In genomic region chr2:27431395-27431794, GRCh38 we compare ENCODE assay signal across 8 cellular contexts. TPM values are rescaled to one million over a fixed set of nuclear protein-coding genes. Genes with fewer than 3 reads are reported as not detected.
DNase-seq lines count a peak whose midpoint lies in the region; ATAC-seq and FAIRE-seq lines count a peak whose summit lies in the region.

No MANE protein-coding gene starts in this region.

- peaks cover 23% of the 10 kb centered on the region for H3K4me1 Mint-ChIP-seq in T-helper 2 cell treated with Interferon-gamma antibody and Interleukin-4, amounts not matched to agents 5 μg/mL and 100 μg/mL, for 36 hours (ENCODE audit: low read depth)
- peaks cover 33 to 40% of the 10 kb centered on the region in 2 donors for H3K4me1 Mint-ChIP-seq in effector memory CD8-positive, alpha-beta T cell (ENCODE audit: low read depth in 2 of 2)

- peaks cover 18% of the 10 kb centered on the region for H3K4me1 ChIP-seq in skeletal muscle satellite cell (ENCODE audit: control insufficient read depth, insufficient read depth, low read length)

- H3K27ac Mint-ChIP-seq in T-helper 2 cell treated with Interferon-gamma antibody and Interleukin-4, amounts not matched to agents 5 μg/mL and 100 μg/mL, for 36 hours: peak overlapping the region; percentile 86
- peak overlapping the region; percentile 88 to 94 for H3K27ac Mint-ChIP-seq in effector memory CD8-positive, alpha-beta T cell

- no peak overlapping the region for H3K9ac ChIP-seq in skeletal muscle satellite cell (ENCODE audit: low read depth, low read length)

- FAIRE-seq in HTR-8/SVneo (lab: Jason Lieb, UNC): no peak

- H3K36me3 ChIP-seq in skeletal muscle satellite cell (ENCODE audit: insufficient read depth, low read length): peaks cover 35% of the 10 kb centered on the region

- H3K9me3 ChIP-seq in skeletal muscle satellite cell (replicated peaks; ENCODE audit: low read length): no peaks in the 10 kb centered on the region

- peaks cover 40% of the 10 kb centered on the region for H3K36me3 Mint-ChIP-seq in T-helper 2 cell treated with Interferon-gamma antibody and Interleukin-4, amounts not matched to agents 5 μg/mL and 100 μg/mL, for 36 hours (ENCODE audit: low read depth)
- H3K36me3 Mint-ChIP-seq in effector memory CD8-positive, alpha-beta T cell (ENCODE audit: insufficient read depth): peaks cover 60% of the 10 kb centered on the region

- DNase-seq in activated CD4-positive, CD25-positive, alpha-beta regulatory T cell treated with anti-CD3 and anti-CD28 coated beads, Interleukin-2, amount 50 U/mL, for 72 hours: no peak
- DNase-seq in T-helper 2 cell treated with Interferon-gamma antibody and Interleukin-4, amounts not matched to agents 5 μg/mL and 100 μg/mL, for 36 hours (ENCODE audit: low spot score): peak; percentile 27
- peak in 1 of 3 experiments; percentile 19 for DNase-seq in effector memory CD8-positive, alpha-beta T cell
- DNase-seq in HTR-8/SVneo (ENCODE audit: insufficient read length, low spot score) (no peak), NOMO-1 treated with dmso at 0.1 percent for 144 hours (lab: John Stamatoyannopoulos, UW; ENCODE audit: unreplicated experiment) (no peak)

- peak; percentile 25 to 39 for ATAC-seq in activated CD4-positive, CD25-positive, alpha-beta regulatory T cell treated with anti-CD3 and anti-CD28 coated beads, Interleukin-2, amount 50 U/mL, for 24 hours
- peak; percentile 11 for ATAC-seq in effector memory CD8-positive, alpha-beta T cell (replicated peaks)
- no peak for ATAC-seq in GM21390 (IDR thresholded peaks at IDR 0.05; ENCODE audit: unreplicated experiment)

- H3K9me3 Mint-ChIP-seq in T-helper 2 cell treated with Interferon-gamma antibody and Interleukin-4, amounts not matched to agents 5 μg/mL and 100 μg/mL, for 36 hours: no peaks in the 10 kb centered on the region
- no peaks in the 10 kb centered on the region for H3K9me3 Mint-ChIP-seq in effector memory CD8-positive, alpha-beta T cell

- H3K27me3 Mint-ChIP-seq in T-helper 2 cell treated with Interferon-gamma antibody and Interleukin-4, amounts not matched to agents 5 μg/mL and 100 μg/mL, for 36 hours (ENCODE audit: low read depth): no peaks in the 10 kb centered on the region
- H3K27me3 Mint-ChIP-seq in effector memory CD8-positive, alpha-beta T cell: no peaks in the 10 kb centered on the region

- peak overlapping the region; percentile 15 for H3K4me2 ChIP-seq in skeletal muscle satellite cell (ENCODE audit: low read length)

- H3K4me3 Mint-ChIP-seq in T-helper 2 cell treated with Interferon-gamma antibody and Interleukin-4, amounts not matched to agents 5 μg/mL and 100 μg/mL, for 36 hours: peak overlapping the region; percentile 67
- H3K4me3 Mint-ChIP-seq in effector memory CD8-positive, alpha-beta T cell: peak overlapping the region; percentile 93 to 95

- no peaks in the 10 kb centered on the region for H3K27me3 ChIP-seq in skeletal muscle satellite cell (ENCODE audit: control insufficient read depth, insufficient read depth, low read length)

- no peak overlapping the region for H3K4me3 ChIP-seq in skeletal muscle satellite cell (ENCODE audit: low read length)

RNA-seq across cellular contexts. Expression of gene NRBP1, which starts 3.0 kb away (rescaled TPM):
- total RNA-seq in skeletal muscle satellite cell (2012; rRNA removed): 91.3 and 96.3 TPM in 2 replicates

RNA-seq across cellular contexts. Expression of gene KRTCAP3, which starts 10.8 kb away (rescaled TPM):
- total RNA-seq in skeletal muscle satellite cell (2012; rRNA removed): not detected in 2 replicates

RNA-seq across cellular contexts. Expression of gene PPM1G, which starts 22.0 kb away (rescaled TPM):
- 73.2 and 84.2 TPM in 2 replicates for total RNA-seq in skeletal muscle satellite cell (2012; rRNA removed)

RNA-seq across cellular contexts. Expression of gene ZNF513, which starts 50.9 kb away (rescaled TPM):
- total RNA-seq in skeletal muscle satellite cell (2012; rRNA removed): 5.7 and 6.1 TPM in 2 replicates

RNA-seq across cellular contexts. Expression of gene IFT172, which starts 58.1 kb away (rescaled TPM):
- 18.3 and 18.8 TPM in 2 replicates for total RNA-seq in skeletal muscle satellite cell (2012; rRNA removed)
